ENCODE assay signal across 1 cellular context in the genomic region with DNA sequence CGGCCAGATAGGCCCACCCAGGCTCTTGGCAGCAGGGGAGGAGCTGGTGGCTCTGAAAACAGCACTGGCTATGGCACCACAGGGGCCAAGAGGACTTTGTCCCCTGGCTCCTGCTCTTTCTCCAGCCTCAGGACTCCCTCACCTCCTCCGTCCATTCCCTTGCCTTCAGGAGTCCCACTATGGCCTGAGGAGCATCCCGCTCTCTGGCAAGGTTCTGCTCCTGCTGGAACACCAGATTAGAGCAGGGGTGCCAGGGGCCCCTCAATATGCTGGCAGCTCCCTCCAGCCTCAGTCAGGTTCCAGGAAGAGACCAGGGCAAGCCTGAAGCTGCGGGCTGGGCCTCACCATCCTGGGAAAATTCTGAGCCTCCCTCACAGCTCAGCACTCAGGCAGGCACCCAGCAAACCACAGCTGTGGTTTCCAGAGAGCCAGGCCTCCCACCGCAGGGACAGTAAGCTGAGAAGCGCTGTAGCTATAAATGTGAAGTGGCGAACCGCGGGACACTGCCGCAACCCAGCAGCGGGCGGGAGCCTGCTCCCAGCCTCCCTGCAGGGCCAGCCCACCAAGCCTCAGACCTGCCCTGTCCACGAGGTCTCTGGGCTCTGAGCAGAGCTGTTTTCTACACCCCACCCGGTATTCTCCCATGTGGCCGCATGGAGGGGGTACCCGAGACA.
TF ChIP-seq lines count a peak whose summit lies in the region.

No MANE protein-coding gene starts in this region.

TF ChIP-seq in IMR-90, 13 proteins besides CTCF, POLR2A, EP300 and RAD21:
- TF ChIP-seq SMC3 (IDR thresholded peaks at IDR 0.05; ENCODE audit: low read depth, low read length) (no peak), CEBPB (IDR thresholded peaks at IDR 0.05; ENCODE audit: low read depth, low read length) (no peak), NFE2L2 (IDR thresholded peaks at IDR 0.05; ENCODE audit: low read depth, low read length) (no peak), RCOR1 (IDR thresholded peaks at IDR 0.05; ENCODE audit: insufficient replicate concordance, low read length) (no peak), CHD1 (IDR thresholded peaks at IDR 0.05; ENCODE audit: low read depth, low read length) (no peak), MAFK (IDR thresholded peaks at IDR 0.05; ENCODE audit: low read depth, low read length) (no peak), MAZ (IDR thresholded peaks at IDR 0.05; ENCODE audit: borderline replicate concordance, low read depth, low read length) (no peak)
- TF ChIP-seq, protein P1, sequence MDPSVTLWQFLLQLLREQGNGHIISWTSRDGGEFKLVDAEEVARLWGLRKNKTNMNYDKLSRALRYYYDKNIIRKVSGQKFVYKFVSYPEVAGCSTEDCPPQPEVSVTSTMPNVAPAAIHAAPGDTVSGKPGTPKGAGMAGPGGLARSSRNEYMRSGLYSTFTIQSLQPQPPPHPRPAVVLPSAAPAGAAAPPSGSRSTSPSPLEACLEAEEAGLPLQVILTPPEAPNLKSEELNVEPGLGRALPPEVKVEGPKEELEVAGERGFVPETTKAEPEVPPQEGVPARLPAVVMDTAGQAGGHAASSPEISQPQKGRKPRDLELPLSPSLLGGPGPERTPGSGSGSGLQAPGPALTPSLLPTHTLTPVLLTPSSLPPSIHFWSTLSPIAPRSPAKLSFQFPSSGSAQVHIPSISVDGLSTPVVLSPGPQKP (IDR thresholded peaks at IDR 0.05; ENCODE audit: borderline replicate concordance, low read depth, low read length) = no peak
- TF ChIP-seq, protein P2, sequence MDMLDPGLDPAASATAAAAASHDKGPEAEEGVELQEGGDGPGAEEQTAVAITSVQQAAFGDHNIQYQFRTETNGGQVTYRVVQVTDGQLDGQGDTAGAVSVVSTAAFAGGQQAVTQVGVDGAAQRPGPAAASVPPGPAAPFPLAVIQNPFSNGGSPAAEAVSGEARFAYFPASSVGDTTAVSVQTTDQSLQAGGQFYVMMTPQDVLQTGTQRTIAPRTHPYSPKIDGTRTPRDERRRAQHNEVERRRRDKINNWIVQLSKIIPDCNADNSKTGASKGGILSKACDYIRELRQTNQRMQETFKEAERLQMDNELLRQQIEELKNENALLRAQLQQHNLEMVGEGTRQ (IDR thresholded peaks at IDR 0.05; ENCODE audit: low read depth, low read length) = no peak
